In the genomic region with DNA sequence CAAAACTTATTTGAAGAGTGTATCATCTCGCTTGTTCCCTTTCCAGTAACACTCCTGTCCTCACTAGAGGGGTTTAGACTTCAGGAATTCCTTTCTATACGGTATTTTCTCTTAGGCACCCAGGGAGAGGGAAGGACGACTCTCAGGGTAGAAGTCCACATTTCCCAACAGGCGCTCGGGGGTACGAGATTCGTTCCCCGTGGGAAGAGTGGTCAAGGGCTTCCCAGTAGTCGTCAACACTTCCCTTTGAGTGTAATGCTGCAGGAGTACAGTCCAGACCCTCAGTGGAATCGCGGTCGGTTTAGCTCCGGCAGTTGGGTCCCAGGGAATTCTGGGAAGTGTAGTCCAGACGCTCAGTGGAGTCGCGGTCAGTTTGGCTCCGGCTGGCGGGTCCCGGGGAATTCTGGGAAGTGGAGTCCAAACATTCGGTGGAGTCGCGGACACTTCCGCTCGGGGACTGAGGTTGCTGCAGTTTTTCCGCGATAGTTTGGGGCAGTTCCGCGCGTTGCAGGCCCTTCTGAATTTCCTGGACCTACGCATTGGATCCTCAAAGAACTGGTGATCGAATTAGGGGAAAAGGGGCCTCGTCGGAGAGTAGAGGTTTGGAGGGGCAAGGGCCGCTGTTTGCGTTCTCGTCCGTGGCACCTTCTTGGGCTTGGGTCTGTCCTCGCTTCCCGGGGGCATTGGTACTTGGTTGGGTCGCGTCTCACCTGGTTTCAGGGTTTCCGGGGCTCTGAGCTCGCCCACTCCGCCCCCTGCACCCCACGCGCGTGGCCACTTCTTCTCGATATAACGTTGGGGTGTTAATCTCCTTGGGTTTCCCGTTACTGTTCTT, we compare ENCODE assay signal across 8 cellular contexts. TPM values are rescaled to one million over a fixed set of nuclear protein-coding genes. Genes with fewer than 3 reads are reported as not detected.
DNase-seq lines count a peak whose midpoint lies in the region; ATAC-seq, FAIRE-seq and TF ChIP-seq lines count a peak whose summit lies in the region.

A gene (plus strand): TSS at position 431 of the 835 bp plus-strand sequence. CDS start 3,513 bp downstream, outside the sequence.

- H3K9me2 ChIP-seq in hepatocyte (replicated peaks; ENCODE audit: insufficient read depth) = no peaks in the 10 kb centered on the region

- under 1% methylated on average over 50 of the region's 50 CpGs for WGBS in hepatocyte (ENCODE audit: low lambda C conversion rate, missing lambda C conversion rate)

- H3K4me1 ChIP-seq in hepatocyte (ENCODE audit: insufficient read depth) = no peaks in the 10 kb centered on the region

- H2AFZ ChIP-seq in hepatocyte = peak within 1 kb of the TSS; percentile 89

- no peaks in the 10 kb centered on the region for H4K20me1 ChIP-seq in hepatocyte (ENCODE audit: insufficient read depth, poor library complexity, severe bottlenecking)

- peak within 1 kb of the TSS; percentile 78 for H3K27ac ChIP-seq in hepatocyte

- no peaks in the 10 kb centered on the region for H3K9me3 ChIP-seq in hepatocyte (ENCODE audit: low read depth)

- no peak for TF ChIP-seq CTCF in hepatocyte (IDR thresholded peaks at IDR 0.05; ENCODE audit: poor library complexity)

- no peaks in the 10 kb centered on the region for H3K36me3 ChIP-seq in hepatocyte (replicated peaks; ENCODE audit: insufficient read depth, low read depth)

- ATAC-seq in HG02943 (IDR thresholded peaks at IDR 0.05; ENCODE audit: low read depth, unreplicated experiment) = peak; percentile 86
- no peak for ATAC-seq in HG03469 (IDR thresholded peaks at IDR 0.05; ENCODE audit: unreplicated experiment)

- FAIRE-seq in GM12892 (lab: Jason Lieb, UNC) = peak; percentile 93

- peak within 1 kb of the TSS; percentile 83 for H3K4me2 ChIP-seq in hepatocyte

- DNase-seq in GM12892 (ENCODE audit: insufficient read length) = peak; percentile 75
- peak; percentile 91 to 95 for DNase-seq in NCI-H1930 (lab: John Stamatoyannopoulos, UW)
- peak; percentile 64 for DNase-seq in T-helper 9 cell
- DNase-seq in astrocyte of the hippocampus (ENCODE audit: low read depth, low spot score) = peak; percentile 98
- DNase-seq in hepatocyte (ENCODE audit: low spot score) = peak; percentile 95
- DNase-seq in retina = peak; percentile 93

- H3K4me3 ChIP-seq in hepatocyte = peak within 1 kb of the TSS; percentile 80

- H3K79me2 ChIP-seq in hepatocyte = peaks cover 39% of the 10 kb centered on the region

- H3K27me3 ChIP-seq in hepatocyte = no peaks in the 10 kb centered on the region

- TF ChIP-seq POLR2A in GM12892 (IDR thresholded peaks at IDR 0.05; ENCODE audit: low read depth, low read length) = peak; percentile 58; the same call in 1 of the 2 replicates

RNA-seq across cellular contexts. Expression of the gene that starts here (rescaled TPM):
- polyA plus RNA-seq in GM12892 (2012; ENCODE audit: missing spikeins) = 22.3 TPM
- total RNA-seq in hepatocyte = 24.8 and 25.9 TPM in 2 replicates
- polyA plus RNA-seq in hepatocyte = 17.6 and 20.8 TPM in 2 replicates
